Comparison of ENCODE assay signal across 9 cellular contexts in the genomic region with DNA sequence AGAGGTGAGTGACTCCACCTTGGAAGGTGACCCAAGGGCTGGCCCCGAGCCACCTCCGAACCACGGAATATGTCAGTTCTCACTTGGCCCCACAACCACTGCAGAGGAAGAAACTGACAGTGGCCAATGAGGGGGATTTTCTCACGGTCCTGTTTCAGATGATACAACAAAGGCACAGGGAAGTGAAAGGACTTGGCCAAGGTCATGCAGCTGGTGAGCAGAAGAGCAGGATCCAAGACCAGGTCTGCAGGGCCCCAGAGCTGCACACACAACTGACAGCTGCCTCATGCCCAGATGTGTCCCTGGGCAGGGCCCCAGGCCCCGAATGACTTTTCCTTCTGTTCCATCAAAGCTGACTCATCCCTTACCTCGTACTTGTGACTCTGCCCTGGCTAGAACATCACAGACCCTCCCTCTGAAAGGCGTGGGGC. TPM values are rescaled to one million over a fixed set of nuclear protein-coding genes. Genes with fewer than 3 reads are reported as not detected.
DNase-seq lines count a peak whose midpoint lies in the region; ATAC-seq, FAIRE-seq and TF ChIP-seq lines count a peak whose summit lies in the region.
"Had no signal": no experiment of that assay in that cellular context is flagged by ENCODE, and none has a peak within 500 bp of the region (broad histone marks: within the 10 kb centered on the region; RNA-seq: fewer than 3 reads in every experiment).

No MANE protein-coding gene starts in this region.

- WGBS in thyroid gland, 2 donors = 79% methylated on average over 6 to 7 of the region's 7 CpGs

- H3K4me3 ChIP-seq in bronchial epithelial cell (ENCODE audit: low read depth, low read length) (no peak overlapping the region), thyroid gland (replicated peaks in 1 of 3) (no peak overlapping the region)

- H3K9me3 Mint-ChIP-seq in activated naive CD8-positive, alpha-beta T cell treated with anti-CD3 and anti-CD28 coated beads, Interleukin-2, amount 50 U/mL, for 24 hours = no peaks in the 10 kb centered on the region
- no peaks in the 10 kb centered on the region for H3K9me3 Mint-ChIP-seq in activated naive CD8-positive, alpha-beta T cell treated with anti-CD3 and anti-CD28 coated beads for 36 hours

- H3K36me3 ChIP-seq in bronchial epithelial cell (ENCODE audit: control insufficient read depth, insufficient read depth, low read length) (peaks cover 45% of the 10 kb centered on the region), thyroid gland (peaks cover 20 to 44% of the 10 kb centered on the region in 2 donors)

- H3K27ac Mint-ChIP-seq in activated naive CD8-positive, alpha-beta T cell treated with anti-CD3 and anti-CD28 coated beads, Interleukin-2, amount 50 U/mL, for 24 hours = no peak overlapping the region
- no peak overlapping the region for H3K27ac Mint-ChIP-seq in activated naive CD8-positive, alpha-beta T cell treated with anti-CD3 and anti-CD28 coated beads for 36 hours

- intact Hi-C loops in thyroid gland (cut with DNase I) = no loop called here

- peaks cover 30% of the 10 kb centered on the region for H3K36me3 Mint-ChIP-seq in activated naive CD8-positive, alpha-beta T cell treated with anti-CD3 and anti-CD28 coated beads, Interleukin-2, amount 50 U/mL, for 24 hours (ENCODE audit: low read depth)
- peaks cover 11% of the 10 kb centered on the region for H3K36me3 Mint-ChIP-seq in activated naive CD8-positive, alpha-beta T cell treated with anti-CD3 and anti-CD28 coated beads for 36 hours

- H3K4me3 Mint-ChIP-seq in activated naive CD8-positive, alpha-beta T cell treated with anti-CD3 and anti-CD28 coated beads, Interleukin-2, amount 50 U/mL, for 24 hours = no peak overlapping the region
- no peak overlapping the region for H3K4me3 Mint-ChIP-seq in activated naive CD8-positive, alpha-beta T cell treated with anti-CD3 and anti-CD28 coated beads for 36 hours

- H3K27me3 ChIP-seq in bronchial epithelial cell (ENCODE audit: control insufficient read depth, insufficient read depth, low read length) (no peaks in the 10 kb centered on the region), thyroid gland (no peaks in the 10 kb centered on the region)

- FAIRE-seq in bronchial epithelial cell (lab: Jason Lieb, UNC) = no peak

- no peaks in the 10 kb centered on the region for H3K9me3 ChIP-seq in thyroid gland

- H3K4me1 Mint-ChIP-seq in activated naive CD8-positive, alpha-beta T cell treated with anti-CD3 and anti-CD28 coated beads, Interleukin-2, amount 50 U/mL, for 24 hours = peaks cover 32% of the 10 kb centered on the region
- peaks cover 23% of the 10 kb centered on the region for H3K4me1 Mint-ChIP-seq in activated naive CD8-positive, alpha-beta T cell treated with anti-CD3 and anti-CD28 coated beads for 36 hours

- peaks cover 34 to 45% of the 10 kb centered on the region in 2 donors for H3K4me1 ChIP-seq in thyroid gland

- no peak for TF ChIP-seq CTCF in bronchial epithelial cell (IDR thresholded peaks at IDR 0.05; ENCODE audit: insufficient read depth, low read length, severe bottlenecking)
- TF ChIP-seq CTCF in thyroid gland (IDR thresholded peaks at IDR 0.05) = no peak

- H3K27me3 Mint-ChIP-seq in activated naive CD8-positive, alpha-beta T cell treated with anti-CD3 and anti-CD28 coated beads, Interleukin-2, amount 50 U/mL, for 24 hours = no peaks in the 10 kb centered on the region
- no peaks in the 10 kb centered on the region for H3K27me3 Mint-ChIP-seq in activated naive CD8-positive, alpha-beta T cell treated with anti-CD3 and anti-CD28 coated beads for 36 hours

- TF ChIP-seq POLR2A in thyroid gland (IDR thresholded peaks at IDR 0.05) = no peak

- no peak for DNase-seq in activated naive CD8-positive, alpha-beta T cell treated with anti-CD3 and anti-CD28 coated beads, Interleukin-2, amount 50 U/mL, for 24 hours
- DNase-seq in activated naive CD8-positive, alpha-beta T cell treated with anti-CD3 and anti-CD28 coated beads for 36 hours = no peak
- DNase-seq in bronchial epithelial cell (ENCODE audit: low read depth) = peak; percentile 66
- DNase-seq in thyroid gland = no peak
- DNase-seq in amniotic stem cell (lab: John Stamatoyannopoulos, UW) = no peak
- no peak for DNase-seq in central memory CD4-positive, alpha-beta T cell
- no peak for DNase-seq in dedifferentiated amniotic fluid mesenchymal stem cell (ENCODE audit: extremely low spot score)
- DNase-seq: DND-41 had no signal

- peak; percentile 31 for ATAC-seq in activated naive CD8-positive, alpha-beta T cell treated with anti-CD3 and anti-CD28 coated beads, Interleukin-2, amount 50 U/mL, for 24 hours
- ATAC-seq in HG03139 (IDR thresholded peaks at IDR 0.05; ENCODE audit: unreplicated experiment) = peak; percentile 68

- peak overlapping the region; percentile 79 to 92 (median 88) for H3K27ac ChIP-seq in thyroid gland

RNA-seq across cellular contexts. Expression of gene EVA1B, which starts 25.8 kb away (rescaled TPM):
- total RNA-seq in activated naive CD8-positive, alpha-beta T cell treated with anti-CD3 and anti-CD28 coated beads for 36 hours = 1 to 10 TPM; 5.3 to 6.3 TPM
- total RNA-seq in bronchial epithelial cell (17.4 and 20.5 TPM in 2 replicates), thyroid gland (10 to 100 TPM; 30.7 to 71.5 (median 52.5) TPM)

RNA-seq across cellular contexts. Expression of gene STK40, which starts 36.5 kb away (rescaled TPM):
- 10 to 100 TPM; 43.1 to 51.5 TPM for total RNA-seq in activated naive CD8-positive, alpha-beta T cell treated with anti-CD3 and anti-CD28 coated beads for 36 hours
- 9.0 and 12.3 TPM in 2 replicates for total RNA-seq in bronchial epithelial cell
- 10 to 100 TPM; 37.0 to 61.1 (median 50.9) TPM for total RNA-seq in thyroid gland

RNA-seq across cellular contexts. Expression of gene SH3D21, which starts 43.1 kb away (rescaled TPM):
- total RNA-seq in activated naive CD8-positive, alpha-beta T cell treated with anti-CD3 and anti-CD28 coated beads for 36 hours = 1 to 10 TPM; 9.3 to 9.4 TPM
- total RNA-seq in bronchial epithelial cell (2.6 and 6.9 TPM in 2 replicates), thyroid gland (10 to 100 TPM; 10.7 to 25.1 (median 16.9) TPM)

RNA-seq across cellular contexts. Expression of gene LSM10, which starts 48.5 kb away (rescaled TPM):
- 10 to 100 TPM; 64.1 to 66.8 TPM for total RNA-seq in activated naive CD8-positive, alpha-beta T cell treated with anti-CD3 and anti-CD28 coated beads for 36 hours
- total RNA-seq in bronchial epithelial cell (7.6 and 11.5 TPM in 2 replicates), thyroid gland (10 to 100 TPM; 19.1 to 52.7 (median 49.0) TPM)
